Comparison of ENCODE assay signal across 8 cellular contexts in the genomic region with DNA sequence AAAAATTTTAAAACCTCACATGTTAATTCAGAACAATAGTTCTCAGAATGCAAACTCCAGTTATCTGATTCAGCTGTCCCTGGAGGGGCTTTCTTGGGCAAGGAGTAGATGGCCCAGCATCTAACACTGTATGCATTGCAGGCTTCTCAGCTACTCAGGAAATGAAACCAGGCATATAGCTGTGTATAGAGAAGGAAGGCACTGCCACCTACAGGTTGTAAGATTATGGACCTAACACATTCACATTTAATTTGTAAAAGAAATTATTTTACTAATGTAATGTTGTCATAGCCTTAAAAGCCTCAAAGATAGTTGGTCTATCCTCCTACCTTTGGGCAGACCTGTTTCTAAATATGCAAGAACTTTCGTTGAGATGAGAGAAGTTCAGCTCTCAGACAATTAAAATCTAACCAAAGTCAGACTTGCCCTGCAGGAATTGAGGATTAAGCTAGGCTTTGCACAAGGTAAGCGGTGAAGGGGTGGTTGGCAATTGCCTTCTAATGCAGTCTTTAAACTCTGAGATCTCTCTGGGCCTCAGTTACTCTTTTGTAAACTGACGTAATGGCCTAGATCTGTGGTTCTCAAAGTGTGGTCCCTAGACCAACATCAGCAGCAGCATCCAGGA.
DNase-seq lines count a peak whose midpoint lies in the region; TF ChIP-seq lines count a peak whose summit lies in the region.

No MANE protein-coding gene starts in this region.

- no peaks in the 10 kb centered on the region for H3K27me3 Mint-ChIP-seq in endothelial cell (ENCODE audit: unreplicated experiment)
- H3K27me3 Mint-ChIP-seq in mesothelial cell of epicardium (ENCODE audit: low read depth) = no peaks in the 10 kb centered on the region

- H3K9ac ChIP-seq in Loucy (ENCODE audit: low read depth, low read length, poor library complexity, severe bottlenecking) = no peak overlapping the region

- H3K9me3 Mint-ChIP-seq in endothelial cell (ENCODE audit: unreplicated experiment) (no peaks in the 10 kb centered on the region), mesothelial cell of epicardium (peaks cover 4% of the 10 kb centered on the region)

- H3K36me3 ChIP-seq in Loucy (ENCODE audit: insufficient read depth, low read length) = no peaks in the 10 kb centered on the region

- H3K79me2 ChIP-seq in Loucy (ENCODE audit: insufficient read depth, low read length) = no peaks in the 10 kb centered on the region

- H3K4me3 Mint-ChIP-seq in endothelial cell (ENCODE audit: unreplicated experiment) = no peak overlapping the region
- no peak overlapping the region for H3K4me3 Mint-ChIP-seq in mesothelial cell of epicardium

- no peak overlapping the region for H2AFZ ChIP-seq in Loucy (ENCODE audit: low read length)

- no peaks in the 10 kb centered on the region for H3K9me2 ChIP-seq in Loucy (replicated peaks; ENCODE audit: low read depth, low read length)

- no peaks in the 10 kb centered on the region for H4K20me1 ChIP-seq in Loucy (ENCODE audit: insufficient read depth, low read length, poor library complexity, severe bottlenecking)

- peak; percentile 60 for DNase-seq in AG08395 (ENCODE audit: low spot score)
- DNase-seq in HFF-Myc (ENCODE audit: extremely low read depth, low read depth) = peak; percentile 43
- DNase-seq in RPMI7951 (ENCODE audit: low read depth) = peak; percentile 38
- DNase-seq in endothelial cell (ENCODE audit: low spot score) = peak; percentile 14
- no peak for DNase-seq in mesothelial cell of epicardium (ENCODE audit: low spot score in 2 of 2, unreplicated experiment in 2 of 2)
- no peak for DNase-seq in central memory CD4-positive, alpha-beta T cell

- H3K36me3 Mint-ChIP-seq in endothelial cell (ENCODE audit: low read depth, unreplicated experiment) (no peaks in the 10 kb centered on the region), mesothelial cell of epicardium (no peaks in the 10 kb centered on the region)

- H3K9me3 ChIP-seq in Loucy (ENCODE audit: insufficient read depth, low read depth, low read length) = no peaks in the 10 kb centered on the region

- no peak overlapping the region for H3K4me3 ChIP-seq in GM12875 (ENCODE audit: low read depth, low read length)
- no peak overlapping the region for H3K4me3 ChIP-seq in HFF-Myc (replicated peaks; ENCODE audit: low read depth, low read length)
- H3K4me3 ChIP-seq in Loucy (ENCODE audit: low read length, poor library complexity, severe bottlenecking) = no peak overlapping the region

- no peaks in the 10 kb centered on the region for H3K4me1 Mint-ChIP-seq in endothelial cell (ENCODE audit: unreplicated experiment)
- H3K4me1 Mint-ChIP-seq in mesothelial cell of epicardium = peaks cover 4% of the 10 kb centered on the region

- no peak overlapping the region for H3K4me2 ChIP-seq in Loucy (ENCODE audit: low read depth, low read length, poor library complexity, severe bottlenecking)

- H3K27me3 ChIP-seq in Loucy (ENCODE audit: insufficient read depth, low read length, poor library complexity, severe bottlenecking) = no peaks in the 10 kb centered on the region

- no peaks in the 10 kb centered on the region for H3F3A ChIP-seq in Loucy (ENCODE audit: low read depth)

- H3K4me1 ChIP-seq in Loucy (ENCODE audit: insufficient read depth, low read length, poor library complexity, severe bottlenecking) = no peaks in the 10 kb centered on the region

- TF ChIP-seq CTCF in GM12875 (IDR thresholded peaks at IDR 0.05; ENCODE audit: borderline replicate concordance, insufficient read depth, low read depth, low read length) (peak; percentile 45; the same call in 1 of the 2 replicates), HFF-Myc (IDR thresholded peaks at IDR 0.05; ENCODE audit: low read depth, low read length, missing control alignments) (peak; percentile 44), Loucy (conservative IDR thresholded peaks at IDR 0.05; ENCODE audit: low read length) (peak; percentile 74), endothelial cell (IDR thresholded peaks at IDR 0.05; ENCODE audit: unreplicated experiment) (peak; percentile 50), mesothelial cell of epicardium (IDR thresholded peaks at IDR 0.05; ENCODE audit: unreplicated experiment) (peak; percentile 62)

- H3K27ac Mint-ChIP-seq in endothelial cell (ENCODE audit: unreplicated experiment) (no peak overlapping the region), mesothelial cell of epicardium (no peak overlapping the region)

Comparison
In these comparisons a context has a peak if more than half of its experiments do, and no peak if none do; other contexts are left out.
1. DNase-seq: peak in AG08395 (single experiment), HFF-Myc (single experiment), RPMI7951 (single experiment) and endothelial cell (single experiment); none in mesothelial cell of epicardium (0 of 2) and central memory CD4-positive, alpha-beta T cell (single experiment).
2. Peak in every context shown above with its lines, with median percentiles within 50 percentile points of each other: CTCF ChIP-seq.